In the genomic region with DNA sequence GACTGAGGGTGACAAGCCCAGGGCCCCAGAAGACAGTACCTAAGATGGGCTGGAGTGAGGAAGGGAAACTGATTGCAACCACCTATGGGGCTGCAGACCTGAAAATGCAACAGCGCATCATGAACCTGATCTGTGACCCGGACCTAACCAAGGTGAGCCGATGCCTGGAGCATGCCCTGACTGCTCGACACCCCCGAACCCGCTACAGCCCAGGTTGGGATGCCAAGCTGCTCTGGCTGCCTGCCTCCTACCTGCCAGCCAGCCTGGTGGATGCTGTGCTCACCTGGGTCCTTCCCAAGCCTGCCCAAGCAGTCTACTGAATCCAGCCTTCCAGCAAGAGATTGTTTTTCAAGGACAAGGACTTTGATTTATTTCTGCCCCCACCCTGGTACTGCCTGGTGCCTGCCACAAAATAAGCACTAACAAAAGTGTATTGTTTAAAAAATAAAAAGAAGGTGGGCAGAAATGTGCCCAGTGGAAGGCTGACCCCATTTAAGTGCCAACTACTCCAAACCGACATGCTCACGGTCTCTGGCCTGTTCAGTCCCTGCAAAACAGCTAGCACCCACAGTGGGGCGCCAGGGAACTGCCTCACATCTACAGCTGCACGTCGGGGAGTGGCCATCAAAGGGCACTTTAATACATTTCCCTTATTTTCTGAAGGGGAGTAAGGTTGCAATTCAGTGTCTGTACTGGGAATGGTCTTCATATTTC, we compare ENCODE assay signal across 8 cellular contexts. TPM values are rescaled to one million over a fixed set of nuclear protein-coding genes. Genes with fewer than 3 reads are reported as not detected.
DNase-seq lines count a peak whose midpoint lies in the region; ATAC-seq lines count a peak whose summit lies in the region.

No MANE protein-coding gene starts in this region.

- peak; percentile 14 for DNase-seq in NK-92 treated with Interleukin-12 subunit alpha and Interleukin-12 subunit beta, amount 100 ng/mL, for 24 hours (lab: John Stamatoyannopoulos, UW)
- DNase-seq in NK-92 (lab: John Stamatoyannopoulos, UW; ENCODE audit: unreplicated experiment) (no peak), NCI-H2196 (lab: John Stamatoyannopoulos, UW; ENCODE audit: unreplicated experiment) (peak; percentile 69), dermis blood vessel endothelial cell (peak; percentile 79), memory B cell (ENCODE audit: low spot score in 2 of 2) (peak; percentile 50 to 61), NCI-H128 (lab: John Stamatoyannopoulos, UW; ENCODE audit: unreplicated experiment) (no peak)
- peak; percentile 21 to 47 (median 30) for DNase-seq in activated CD4-positive, CD25-positive, alpha-beta regulatory T cell (lab: John Stamatoyannopoulos, UW)
- peak; percentile 62 for DNase-seq in stimulated activated naive CD4-positive, alpha-beta T cell treated with Interleukin-2 at 50 U/mL for 16 hours (lab: John Stamatoyannopoulos, UW)

- ATAC-seq in memory B cell (ENCODE audit: low read depth), result peak; percentile 69

- no peaks in the 10 kb centered on the region for H3K27me3 Mint-ChIP-seq in memory B cell

- no peak overlapping the region for H3K27ac Mint-ChIP-seq in memory B cell

- no peak overlapping the region for H3K4me3 Mint-ChIP-seq in memory B cell

- no peaks in the 10 kb centered on the region for H3K36me3 Mint-ChIP-seq in memory B cell

- peaks cover 18% of the 10 kb centered on the region for H3K4me1 Mint-ChIP-seq in memory B cell

- H3K9me3 Mint-ChIP-seq in memory B cell, result no peaks in the 10 kb centered on the region

RNA-seq across cellular contexts. Expression of gene RDH5, which starts 4.2 kb away (rescaled TPM):
- 0.74 and 2.2 TPM in 2 replicates for total RNA-seq in dermis blood vessel endothelial cell

RNA-seq across cellular contexts. Expression of gene CD63, which starts 4.4 kb away (rescaled TPM):
- total RNA-seq in dermis blood vessel endothelial cell, result 752 and 1,427 TPM in 2 replicates

RNA-seq across cellular contexts. Expression of gene BLOC1S1, which starts 8.5 kb away (rescaled TPM):
- total RNA-seq in dermis blood vessel endothelial cell, result 55.8 and 61.2 TPM in 2 replicates

RNA-seq across cellular contexts. Expression of gene ITGA7, which starts 16.7 kb away (rescaled TPM):
- 0.42 and 0.68 TPM in 2 replicates for total RNA-seq in dermis blood vessel endothelial cell

RNA-seq across cellular contexts. Expression of gene GDF11, which starts 18.5 kb away (rescaled TPM):
- 1.4 and 5.9 TPM in 2 replicates for total RNA-seq in dermis blood vessel endothelial cell

Comparison
In these comparisons a context has a peak if more than half of its experiments do, and no peak if none do; other contexts are left out.
1. DNase-seq: peak in NK-92 treated with Interleukin-12 subunit alpha and Interleukin-12 subunit beta, amount 100 ng/mL, for 24 hours (single experiment), NCI-H2196 (single experiment), activated CD4-positive, CD25-positive, alpha-beta regulatory T cell (4 of 4), dermis blood vessel endothelial cell (single experiment), memory B cell (2 of 2) and stimulated activated naive CD4-positive, alpha-beta T cell treated with Interleukin-2 at 50 U/mL for 16 hours (single experiment); none in NK-92 (single experiment) and NCI-H128 (single experiment).